21 cellular contexts compared by ENCODE assay signal in the genomic region with DNA sequence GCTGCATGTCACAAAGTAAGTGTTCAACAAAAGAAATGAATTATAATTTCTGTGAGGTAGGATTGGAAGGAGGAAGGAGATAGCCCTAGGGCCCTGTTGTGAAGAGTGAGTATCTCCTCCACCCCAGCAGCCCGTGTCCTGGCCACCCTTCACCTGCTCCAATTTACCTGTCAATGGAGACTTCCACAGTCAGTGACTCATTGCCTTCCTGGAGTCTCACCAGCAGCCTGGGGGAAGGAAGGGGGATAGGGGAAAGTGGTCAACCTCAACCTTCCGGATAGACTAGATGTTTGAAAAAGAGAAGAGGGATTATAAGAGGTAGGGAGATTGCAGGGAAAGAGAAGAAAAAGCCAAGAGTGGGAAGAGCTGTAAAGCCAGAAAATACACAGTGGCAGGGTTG. TPM values are rescaled to one million over a fixed set of nuclear protein-coding genes. Genes with fewer than 3 reads are reported as not detected.
DNase-seq lines count a peak whose midpoint lies in the region; ATAC-seq and TF ChIP-seq lines count a peak whose summit lies in the region.
"Had no signal": no experiment of that assay in that cellular context is flagged by ENCODE, and none has a peak within 500 bp of the region (broad histone marks: within the 10 kb centered on the region; RNA-seq: fewer than 3 reads in every experiment).

No MANE protein-coding gene starts in this region.

- H3K27me3 ChIP-seq in brain microvascular endothelial cell (replicated peaks): no peaks in the 10 kb centered on the region
- H3K27me3 ChIP-seq: MG63 had no signal

- peak overlapping the region; percentile 71 for H3K27ac Mint-ChIP-seq in activated naive CD4-positive, alpha-beta T cell treated with anti-CD3 and anti-CD28 coated beads, Interleukin-2, amount 50 U/mL, for 24 hours
- H3K27ac Mint-ChIP-seq in activated T-helper 17 cell treated with anti-CD3 and anti-CD28 coated beads, Interleukin-2, amount 50 U/mL, for 72 hours: peak overlapping the region; percentile 20
- H3K27ac Mint-ChIP-seq in naive B cell: peak overlapping the region in 5 of 6 donors; percentile 1 to 66 (median 50)
- peak overlapping the region; percentile 1 for H3K27ac Mint-ChIP-seq in stimulated activated naive B cell treated with anti-CD40 and anti-IgM and Interleukin-4, amounts not matched to agents 10 μg/mL and 1 μg/mL and 100 μg/mL, for 72 hours

- no peak overlapping the region for H3K4me3 Mint-ChIP-seq in activated naive CD4-positive, alpha-beta T cell treated with anti-CD3 and anti-CD28 coated beads, Interleukin-2, amount 50 U/mL, for 24 hours
- no peak overlapping the region for H3K4me3 Mint-ChIP-seq in activated T-helper 17 cell treated with anti-CD3 and anti-CD28 coated beads, Interleukin-2, amount 50 U/mL, for 72 hours
- H3K4me3 Mint-ChIP-seq in naive B cell: no peak overlapping the region
- H3K4me3 Mint-ChIP-seq in stimulated activated naive B cell treated with anti-CD40 and anti-IgM and Interleukin-4, amounts not matched to agents 10 μg/mL and 1 μg/mL and 100 μg/mL, for 72 hours: no peak overlapping the region

- no peaks in the 10 kb centered on the region for H3K4me1 Mint-ChIP-seq in activated naive CD4-positive, alpha-beta T cell treated with anti-CD3 and anti-CD28 coated beads, Interleukin-2, amount 50 U/mL, for 24 hours
- no peaks in the 10 kb centered on the region for H3K4me1 Mint-ChIP-seq in activated T-helper 17 cell treated with anti-CD3 and anti-CD28 coated beads, Interleukin-2, amount 50 U/mL, for 72 hours
- peaks cover 0 to 3% (median under 1%) of the 10 kb centered on the region in 3 donors for H3K4me1 Mint-ChIP-seq in naive B cell
- peaks cover 3 to 4% of the 10 kb centered on the region in 2 donors for H3K4me1 Mint-ChIP-seq in stimulated activated naive B cell treated with anti-CD40 and anti-IgM and Interleukin-4, amounts not matched to agents 10 μg/mL and 1 μg/mL and 100 μg/mL, for 72 hours

- ATAC-seq in activated T-helper 17 cell treated with anti-CD3 and anti-CD28 coated beads, Interleukin-2, amount 50 U/mL, for 72 hours (replicated peaks): no peak
- ATAC-seq in naive B cell (ENCODE audit: low read depth in 2 of 2): no peak
- ATAC-seq in stimulated activated naive B cell treated with anti-CD40 and anti-IgM and Interleukin-4, amounts not matched to agents 10 μg/mL and 1 μg/mL and 100 μg/mL, for 72 hours (replicated peaks): no peak

- no peak for DNase-seq in activated naive CD4-positive, alpha-beta T cell treated with anti-CD3 and anti-CD28 coated beads, Interleukin-2, amount 50 U/mL, for 16 hours
- DNase-seq in naive B cell (no peak), A172 (ENCODE audit: low spot score) (no peak), brain microvascular endothelial cell (no peak), epidermal melanocyte (ENCODE audit: insufficient read length, low spot score) (no peak)
- DNase-seq in stimulated activated naive B cell treated with anti-CD40 and anti-IgM and Interleukin-4, amounts not matched to agents 10 μg/mL and 1 μg/mL and 100 μg/mL, for 72 hours: no peak
- DNase-seq: DMS 273 treated with DMSO at 0.1 percent for 48 hours, DND-41, Kasumi-1, MG63, NCI-H1048, NCI-H1436, NCI-H1930, NCI-H226, NCI-H524 treated with DMSO at 0.1 percent for 48 hours had no signal

- no peaks in the 10 kb centered on the region for H3K27me3 Mint-ChIP-seq in activated naive CD4-positive, alpha-beta T cell treated with anti-CD3 and anti-CD28 coated beads, Interleukin-2, amount 50 U/mL, for 24 hours
- H3K27me3 Mint-ChIP-seq in activated T-helper 17 cell treated with anti-CD3 and anti-CD28 coated beads, Interleukin-2, amount 50 U/mL, for 72 hours: no peaks in the 10 kb centered on the region
- H3K27me3 Mint-ChIP-seq in naive B cell: no peaks in the 10 kb centered on the region
- H3K27me3 Mint-ChIP-seq in stimulated activated naive B cell treated with anti-CD40 and anti-IgM and Interleukin-4, amounts not matched to agents 10 μg/mL and 1 μg/mL and 100 μg/mL, for 72 hours: no peaks in the 10 kb centered on the region

- peaks cover 8% of the 10 kb centered on the region for H3K36me3 Mint-ChIP-seq in activated naive CD4-positive, alpha-beta T cell treated with anti-CD3 and anti-CD28 coated beads, Interleukin-2, amount 50 U/mL, for 24 hours
- H3K36me3 Mint-ChIP-seq in activated T-helper 17 cell treated with anti-CD3 and anti-CD28 coated beads, Interleukin-2, amount 50 U/mL, for 72 hours (ENCODE audit: low read depth): peaks cover 100% of the 10 kb centered on the region
- H3K36me3 Mint-ChIP-seq in naive B cell: peaks cover 11 to 37% of the 10 kb centered on the region in 2 donors
- H3K36me3 Mint-ChIP-seq in stimulated activated naive B cell treated with anti-CD40 and anti-IgM and Interleukin-4, amounts not matched to agents 10 μg/mL and 1 μg/mL and 100 μg/mL, for 72 hours: peaks cover 38 to 59% of the 10 kb centered on the region in 2 donors

- H3K36me3 ChIP-seq in brain microvascular endothelial cell (replicated peaks): peaks cover 87% of the 10 kb centered on the region

- H3K27ac ChIP-seq in brain microvascular endothelial cell: no peak overlapping the region
- H3K27ac ChIP-seq: C4-2B had no signal

- in situ Hi-C loops in brain microvascular endothelial cell (cut with HindIII; ENCODE audit: low pct_ligation_motif_present, low sequenced_read_pairs): no loop called here

- TF ChIP-seq CTCF in brain microvascular endothelial cell (IDR thresholded peaks at IDR 0.05; ENCODE audit: low read depth, low read length, missing control alignments): no peak

- no peak overlapping the region for H3K4me3 ChIP-seq in brain microvascular endothelial cell (ENCODE audit: low read depth, low read length)
- H3K4me3 ChIP-seq: MG63 had no signal

- H3K9me3 Mint-ChIP-seq in activated naive CD4-positive, alpha-beta T cell treated with anti-CD3 and anti-CD28 coated beads, Interleukin-2, amount 50 U/mL, for 24 hours: no peaks in the 10 kb centered on the region
- H3K9me3 Mint-ChIP-seq in activated T-helper 17 cell treated with anti-CD3 and anti-CD28 coated beads, Interleukin-2, amount 50 U/mL, for 72 hours: no peaks in the 10 kb centered on the region
- no peaks in the 10 kb centered on the region for H3K9me3 Mint-ChIP-seq in naive B cell
- H3K9me3 Mint-ChIP-seq in stimulated activated naive B cell treated with anti-CD40 and anti-IgM and Interleukin-4, amounts not matched to agents 10 μg/mL and 1 μg/mL and 100 μg/mL, for 72 hours: no peaks in the 10 kb centered on the region

RNA-seq across cellular contexts. Expression of a gene that starts 9.2 kb away (rescaled TPM):
- total RNA-seq in activated T-helper 17 cell treated with anti-CD3 and anti-CD28 coated beads, Interleukin-2, amount 50 U/mL, for 72 hours: 100 to 1,000 TPM in 1 of 2 donors, 10 to 100 TPM in 1; 85.0 to 144 TPM
- polyA plus RNA-seq in naive B cell (ENCODE audit: low read depth in 6 of 6): 100 to 1,000 TPM; 119 to 150 (median 131) TPM
- 66.6 and 68.2 TPM in 2 replicates for total RNA-seq in A172 (2014; rRNA removed; shearing (Covaris generic))

RNA-seq across cellular contexts. Expression of a gene that starts 12.0 kb away (rescaled TPM):
- 10 to 100 TPM in 1 of 2 donors, 1 to 10 TPM in 1; 9.8 to 67.1 TPM for total RNA-seq in activated T-helper 17 cell treated with anti-CD3 and anti-CD28 coated beads, Interleukin-2, amount 50 U/mL, for 72 hours
- 10 to 100 TPM in 4 of 6 donors, 1 to 10 TPM in 2; 8.0 to 15.6 (median 12.9) TPM for polyA plus RNA-seq in naive B cell (ENCODE audit: low read depth in 6 of 6)
- 1.8 TPM in 1 of 2 replicates, not detected in the other for total RNA-seq in A172 (2014; rRNA removed; shearing (Covaris generic))
- total RNA-seq: A673, H4 had no signal

RNA-seq across cellular contexts. Expression of a gene that starts 12.0 kb away (rescaled TPM):
- total RNA-seq in activated T-helper 17 cell treated with anti-CD3 and anti-CD28 coated beads, Interleukin-2, amount 50 U/mL, for 72 hours: not detected
- not detected for polyA plus RNA-seq in naive B cell (ENCODE audit: low read depth in 6 of 6)
- not detected in 2 replicates for total RNA-seq in A172 (2014; rRNA removed; shearing (Covaris generic))
- total RNA-seq: A673, G401, H4 had no signal

RNA-seq across cellular contexts. Expression of a gene that starts 16.9 kb away (rescaled TPM):
- total RNA-seq in activated T-helper 17 cell treated with anti-CD3 and anti-CD28 coated beads, Interleukin-2, amount 50 U/mL, for 72 hours: 10 to 100 TPM; 24.4 to 74.5 TPM
- 10 to 100 TPM in 5 of 6 donors, 1 to 10 TPM in 1; 10.0 to 15.3 (median 13.6) TPM for polyA plus RNA-seq in naive B cell (ENCODE audit: low read depth in 6 of 6)
- 15.6 and 22.0 TPM in 2 replicates for total RNA-seq in A172 (2014; rRNA removed; shearing (Covaris generic))

RNA-seq across cellular contexts. Expression of a gene that starts 34.9 kb away (rescaled TPM):
- 100 to 1,000 TPM in 1 of 2 donors, 10 to 100 TPM in 1; 86.5 to 165 TPM for total RNA-seq in activated T-helper 17 cell treated with anti-CD3 and anti-CD28 coated beads, Interleukin-2, amount 50 U/mL, for 72 hours
- 100 to 1,000 TPM; 134 to 210 (median 152) TPM for polyA plus RNA-seq in naive B cell (ENCODE audit: low read depth in 6 of 6)
- total RNA-seq in A172 (2014; rRNA removed; shearing (Covaris generic)): 109 and 126 TPM in 2 replicates

Comparison
In these comparisons a context has a peak if more than half of its experiments do, and no peak if none do; other contexts are left out.
1. H3K27ac Mint-ChIP-seq: peak in every context shown above with its lines; median percentile 71 in activated naive CD4-positive, alpha-beta T cell treated with anti-CD3 and anti-CD28 coated beads, Interleukin-2, amount 50 U/mL, for 24 hours; 50 in naive B cell; 20 in activated T-helper 17 cell treated with anti-CD3 and anti-CD28 coated beads, Interleukin-2, amount 50 U/mL, for 72 hours; 1 in stimulated activated naive B cell treated with anti-CD40 and anti-IgM and Interleukin-4, amounts not matched to agents 10 μg/mL and 1 μg/mL and 100 μg/mL, for 72 hours.